Comparison of ENCODE assay signal across 2 cellular contexts in genomic region chr14:75910048-75910447, GRCh38.
TF ChIP-seq lines count a peak whose summit lies in the region.

No MANE protein-coding gene starts in this region.

TF ChIP-seq in SK-N-SH treated with all-trans-retinoic acid at 6 μM for 48 hours, 23 proteins besides CTCF, POLR2A, EP300 and RAD21 (continued from another document):
- no peak for TF ChIP-seq TOX (CRISPR knock-in tag; IDR thresholded peaks at IDR 0.05; ENCODE audit: borderline replicate concordance)
- TF ChIP-seq PPARA (CRISPR knock-in tag; IDR thresholded peaks at IDR 0.05; ENCODE audit: borderline replicate concordance) = no peak
- TF ChIP-seq ZNF70 (CRISPR knock-in tag; IDR thresholded peaks at IDR 0.05) = no peak
- no peak for TF ChIP-seq ESRRG (CRISPR knock-in tag; IDR thresholded peaks at IDR 0.05)
- TF ChIP-seq ZNF565 (CRISPR knock-in tag; conservative IDR thresholded peaks at IDR 0.05; ENCODE audit: low read depth) = no peak
- TF ChIP-seq TCF4 (CRISPR knock-in tag; IDR thresholded peaks at IDR 0.05; ENCODE audit: borderline replicate concordance) = no peak
- TF ChIP-seq, protein P1, sequence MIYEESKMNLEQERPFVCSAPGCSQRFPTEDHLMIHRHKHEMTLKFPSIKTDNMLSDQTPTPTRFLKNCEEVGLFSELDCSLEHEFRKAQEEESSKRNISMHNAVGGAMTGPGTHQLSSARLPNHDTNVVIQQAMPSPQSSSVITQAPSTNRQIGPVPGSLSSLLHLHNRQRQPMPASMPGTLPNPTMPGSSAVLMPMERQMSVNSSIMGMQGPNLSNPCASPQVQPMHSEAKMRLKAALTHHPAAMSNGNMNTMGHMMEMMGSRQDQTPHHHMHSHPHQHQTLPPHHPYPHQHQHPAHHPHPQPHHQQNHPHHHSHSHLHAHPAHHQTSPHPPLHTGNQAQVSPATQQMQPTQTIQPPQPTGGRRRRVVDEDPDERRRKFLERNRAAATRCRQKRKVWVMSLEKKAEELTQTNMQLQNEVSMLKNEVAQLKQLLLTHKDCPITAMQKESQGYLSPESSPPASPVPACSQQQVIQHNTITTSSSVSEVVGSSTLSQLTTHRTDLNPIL (CRISPR knock-in tag; IDR thresholded peaks at IDR 0.05; ENCODE audit: low read depth) = no peak
- TF ChIP-seq ARNTL (CRISPR knock-in tag; IDR thresholded peaks at IDR 0.05; ENCODE audit: borderline replicate concordance, low read depth) = no peak
- TF ChIP-seq ZC3H10 (CRISPR knock-in tag; IDR thresholded peaks at IDR 0.05) = no peak
- no peak for TF ChIP-seq GLIS3 (CRISPR knock-in tag; IDR thresholded peaks at IDR 0.05)
- no peak for TF ChIP-seq BACH2 (CRISPR knock-in tag; IDR thresholded peaks at IDR 0.05; ENCODE audit: borderline replicate concordance)
- TF ChIP-seq OSR1 (CRISPR knock-in tag; IDR thresholded peaks at IDR 0.05) = no peak
- TF ChIP-seq CSDC2 (CRISPR knock-in tag; IDR thresholded peaks at IDR 0.05) = no peak
- TF ChIP-seq ZNF8 (CRISPR knock-in tag; IDR thresholded peaks at IDR 0.05) = no peak
- TF ChIP-seq SNAI2 (CRISPR knock-in tag; IDR thresholded peaks at IDR 0.05) = no peak
- no peak for TF ChIP-seq TSHZ2 (CRISPR knock-in tag; IDR thresholded peaks at IDR 0.05)

TF ChIP-seq in SK-N-SH, 30 proteins besides CTCF, POLR2A, EP300 and RAD21 (continued from another document):
- TF ChIP-seq CHD2 (IDR thresholded peaks at IDR 0.05; ENCODE audit: low read length, partially characterized antibody) = no peak
